In the genomic region with DNA sequence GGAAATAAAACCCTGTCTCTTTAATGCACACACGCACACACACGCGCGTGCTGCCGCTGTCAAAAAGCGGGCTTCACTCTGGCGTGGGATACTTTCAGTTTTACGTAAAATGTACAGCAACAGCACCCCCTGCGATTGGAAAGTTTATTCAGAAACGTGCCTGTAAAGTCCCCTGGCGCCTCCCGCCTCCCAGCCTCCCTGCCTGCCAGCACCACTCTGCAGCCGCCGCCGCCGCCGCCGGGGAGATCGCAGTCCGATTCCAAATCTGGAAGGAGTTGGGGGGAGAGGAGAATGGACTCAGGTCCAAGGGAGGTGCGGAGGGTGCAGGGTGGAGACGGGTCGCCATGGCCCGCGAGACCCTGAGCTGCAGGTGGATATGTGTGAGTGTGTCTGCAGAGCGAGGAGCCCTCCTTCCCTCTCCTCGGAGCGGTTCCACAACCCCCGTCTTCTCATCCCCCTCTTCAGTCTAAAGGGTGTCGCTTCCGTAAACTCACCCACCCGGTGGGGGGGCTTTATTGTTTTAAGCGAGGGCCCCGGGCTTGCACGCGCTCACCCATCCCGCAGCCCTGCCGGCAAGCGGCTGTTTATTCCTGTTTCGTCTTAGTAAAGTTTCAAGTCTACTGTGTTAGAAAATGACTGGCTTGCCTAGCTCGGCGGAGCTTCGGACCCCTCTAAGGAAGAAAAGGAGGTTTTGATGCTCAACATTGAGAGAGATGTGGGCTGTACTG, we compare ENCODE assay signal across 8 cellular contexts. TPM values are rescaled to one million over a fixed set of nuclear protein-coding genes. Genes with fewer than 3 reads are reported as not detected.
DNase-seq lines count a peak whose midpoint lies in the region; ATAC-seq, FAIRE-seq and TF ChIP-seq lines count a peak whose summit lies in the region.

No MANE protein-coding gene starts in this region.

- peaks cover 29% of the 10 kb centered on the region for H3F3A ChIP-seq in DOHH2 (ENCODE audit: control insufficient read depth, insufficient read depth)

- CTCF ChIA-PET in activated naive CD4-positive, alpha-beta T cell treated with anti-CD3 and anti-CD28 coated beads, Interleukin-2, amount 10 ng/mL, durations not matched to agents 7 days and 5 days (lab: Charles Lee), result interaction anchor here (0.8 to 3.8 kb wide), 3 partner anchors 8 to 27 kb away, joined by 3 to 20 read pairs (median 4); no protein-coding TSS in a partner anchor

- no peaks in the 10 kb centered on the region for H4K20me1 ChIP-seq in DOHH2 (ENCODE audit: control insufficient read depth, insufficient read depth, low read depth, low read length)

- peaks cover 23% of the 10 kb centered on the region for H3K4me1 ChIP-seq in DOHH2 (ENCODE audit: control insufficient read depth, low read length)
- H3K4me1 ChIP-seq in heart right ventricle, result peaks cover 0 to 65% (median 41%) of the 10 kb centered on the region in 9 donors
- H3K4me1 ChIP-seq in psoas muscle, result peaks cover 22% of the 10 kb centered on the region

- peaks cover 97% of the 10 kb centered on the region for H3K27me3 Mint-ChIP-seq in activated naive CD4-positive, alpha-beta T cell treated with anti-CD3 and anti-CD28 coated beads, Interleukin-2, amount 10 ng/mL, durations not matched to agents 7 days and 5 days

- peak overlapping the region; percentile 88 for H3K4me3 ChIP-seq in DOHH2 (ENCODE audit: low read length)
- peak overlapping the region; percentile 74 for H3K4me3 ChIP-seq in HL-60 (replicated peaks; ENCODE audit: insufficient read depth, low read length)
- peak overlapping the region; percentile 45 to 80 (median 68) for H3K4me3 ChIP-seq in heart right ventricle
- peak overlapping the region; percentile 85 for H3K4me3 ChIP-seq in psoas muscle

- H3K27ac ChIP-seq in DOHH2 (ENCODE audit: low read depth, low read length) (peak overlapping the region; percentile 95), HL-60 (replicated peaks) (peak overlapping the region; percentile 94), heart right ventricle (peak overlapping the region in 8 of 10 donors; percentile 19 to 82 (median 70)), psoas muscle (no peak overlapping the region)

- H3K4me1 Mint-ChIP-seq in activated naive CD4-positive, alpha-beta T cell treated with anti-CD3 and anti-CD28 coated beads, Interleukin-2, amount 10 ng/mL, durations not matched to agents 7 days and 5 days, result peaks cover 46% of the 10 kb centered on the region

- intact Hi-C loops in heart right ventricle (cut with DNase I), result loop anchor here in 4 of 10 donors (10.0 kb wide), 2 partner anchors 220 to 1250 kb away; no protein-coding TSS in a partner anchor
- intact Hi-C loops in psoas muscle (cut with DNase I), result no loop called here

- H3K9me3 ChIP-seq in DOHH2 (ENCODE audit: control insufficient read depth, insufficient read depth, low read length) (no peaks in the 10 kb centered on the region), heart right ventricle (no peaks in the 10 kb centered on the region), psoas muscle (no peaks in the 10 kb centered on the region)

- 1% methylated on average over 41 to 43 of the region's 43 CpGs for WGBS in heart right ventricle, 2 donors
- 1% methylated on average over 39 to 43 of the region's 43 CpGs for WGBS in psoas muscle, 3 donors

- TF ChIP-seq CTCF in DOHH2 (IDR thresholded peaks at IDR 0.05; ENCODE audit: low read depth, low read length, poor library complexity, severe bottlenecking), result peak; percentile 68
- peak; percentile 16 for TF ChIP-seq CTCF in GM20000 (IDR thresholded peaks at IDR 0.05; ENCODE audit: extremely low read depth, missing control alignments)
- TF ChIP-seq CTCF in HL-60 (IDR thresholded peaks at IDR 0.05; ENCODE audit: insufficient read depth, low read length), result no peak
- TF ChIP-seq CTCF in heart right ventricle (IDR thresholded peaks at IDR 0.05), result peak in 3 of 9 donors; percentile 23 to 26 (median 25)
- TF ChIP-seq CTCF in psoas muscle (IDR thresholded peaks at IDR 0.05), result no peak

- peaks cover 69% of the 10 kb centered on the region for H3K79me2 ChIP-seq in DOHH2 (ENCODE audit: control insufficient read depth, low read length)

- DNase-seq in GM20000 (ENCODE audit: low spot score) (peak; percentile 70), HL-60 (ENCODE audit: low read depth in 1 of 2, low spot score in 1 of 2) (peak; percentile 73 to 89), RCC 7860 (ENCODE audit: low spot score) (peak; percentile 8), heart right ventricle (peak; percentile 33 to 48), psoas muscle (peak in 1 of 2 donors; percentile 56), kidney glomerular epithelial cell (lab: John Stamatoyannopoulos, UW) (no peak)
- DNase-seq in activated naive CD4-positive, alpha-beta T cell treated with anti-CD3 and anti-CD28 coated beads, Interleukin-2, amount 10 ng/mL, durations not matched to agents 7 days and 5 days, result peak; percentile 76

- no peaks in the 10 kb centered on the region for H3K9me3 Mint-ChIP-seq in activated naive CD4-positive, alpha-beta T cell treated with anti-CD3 and anti-CD28 coated beads, Interleukin-2, amount 10 ng/mL, durations not matched to agents 7 days and 5 days

- H3K27ac Mint-ChIP-seq in activated naive CD4-positive, alpha-beta T cell treated with anti-CD3 and anti-CD28 coated beads, Interleukin-2, amount 10 ng/mL, durations not matched to agents 7 days and 5 days, result no peak overlapping the region

- H3K27me3 ChIP-seq in DOHH2 (ENCODE audit: control insufficient read depth, low read length) (no peaks in the 10 kb centered on the region), HL-60 (ENCODE audit: insufficient read depth, poor library complexity, severe bottlenecking) (no peaks in the 10 kb centered on the region), heart right ventricle (peaks cover 0 to 94% (median 80%) of the 10 kb centered on the region in 7 donors), psoas muscle (ENCODE audit: insufficient read depth in 3 of 3, low read length in 2 of 3) (peaks cover 2 to 86% (median 30%) of the 10 kb centered on the region in 3 donors)

- FAIRE-seq in RCC 7860 (lab: Jason Lieb, UNC), result no peak

- ATAC-seq in heart right ventricle (peak; percentile 6 to 51 (median 29)), psoas muscle (peak in 2 of 4 donors; percentile 22 to 54)

- H3K4me3 Mint-ChIP-seq in activated naive CD4-positive, alpha-beta T cell treated with anti-CD3 and anti-CD28 coated beads, Interleukin-2, amount 10 ng/mL, durations not matched to agents 7 days and 5 days, result peak overlapping the region; percentile 76

- H3K4me2 ChIP-seq in DOHH2 (ENCODE audit: low read length), result peak overlapping the region; percentile 93

- H3K9me2 ChIP-seq in DOHH2 (replicated peaks; ENCODE audit: control insufficient read depth, low read length), result no peaks in the 10 kb centered on the region

- H3K36me3 ChIP-seq in DOHH2 (ENCODE audit: control insufficient read depth, low read length), result peaks cover 35% of the 10 kb centered on the region
- H3K36me3 ChIP-seq in heart right ventricle, result no peaks in the 10 kb centered on the region
- no peaks in the 10 kb centered on the region for H3K36me3 ChIP-seq in psoas muscle (ENCODE audit: insufficient read depth in 1 of 2, low read depth in 1 of 2)

- no peaks in the 10 kb centered on the region for H3K36me3 Mint-ChIP-seq in activated naive CD4-positive, alpha-beta T cell treated with anti-CD3 and anti-CD28 coated beads, Interleukin-2, amount 10 ng/mL, durations not matched to agents 7 days and 5 days

RNA-seq across cellular contexts. Expression of a gene that starts 1.8 kb away (rescaled TPM):
- total RNA-seq in heart right ventricle, result 10 to 100 TPM; 19.5 to 38.5 (median 23.4) TPM
- 10 to 100 TPM in 1 of 2 donors, 1 to 10 TPM in 1; 3.2 to 22.2 TPM for polyA plus RNA-seq in heart right ventricle
- total RNA-seq in psoas muscle, result under 1 TPM; 0.24 to 0.66 (median 0.55) TPM
- under 1 TPM in 2 of 3 donors, not detected in 1; 0.01 to 0.05 TPM for polyA plus RNA-seq in psoas muscle

Comparison
In these comparisons a context has a peak if more than half of its experiments do, and no peak if none do; other contexts are left out.
1. CTCF ChIP-seq: peak in DOHH2 (single experiment) and GM20000 (single experiment); none in HL-60 (single experiment) and psoas muscle (single experiment).
2. RNA of a gene that starts 1.8 kb away (total RNA-seq): 19.5 to 38.5 TPM in heart right ventricle; 0.24 to 0.66 TPM in psoas muscle; every median in the first group is over 10 times any median in the second.
3. Peak in every context shown above with its lines, with median percentiles within 50 percentile points of each other: H3K4me3 ChIP-seq.